Comparison of ENCODE assay signal across 1 cellular context in the genomic region with DNA sequence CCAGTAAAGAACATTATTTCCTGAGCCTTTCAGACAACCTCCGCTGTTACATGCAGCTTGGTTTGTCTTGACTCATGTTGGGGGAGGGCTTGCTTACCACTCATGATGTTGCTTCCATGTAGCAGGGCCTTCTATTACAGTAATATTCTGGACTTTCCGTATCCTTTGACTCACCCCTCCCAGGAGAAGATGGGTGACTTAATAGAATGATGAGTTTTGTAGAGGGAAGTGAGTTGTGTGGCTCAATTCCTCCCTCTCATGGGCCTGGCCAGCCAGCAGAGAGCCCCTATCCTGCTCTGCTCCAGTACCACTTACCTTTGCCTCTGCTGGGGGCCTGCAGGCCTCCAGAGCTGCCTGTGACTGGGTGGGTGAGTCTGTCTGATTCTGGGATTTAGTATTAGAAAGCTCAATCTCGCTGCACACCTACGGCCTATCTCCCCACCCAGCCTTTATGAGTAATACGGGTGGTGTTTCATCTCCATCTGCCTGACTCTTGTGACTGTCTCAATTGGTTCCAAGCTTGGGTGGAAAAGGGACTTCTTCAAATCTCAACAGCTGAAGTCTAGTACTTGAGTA.
TF ChIP-seq lines count a peak whose summit lies in the region.

No MANE protein-coding gene starts in this region.

TF ChIP-seq in GM23338, 12 proteins besides CTCF, POLR2A, EP300 and RAD21 (continued from another document):
- TF ChIP-seq ZNF462 (CRISPR knock-in tag; IDR thresholded peaks at IDR 0.05), result no peak
TF ChIP-seq in GM23338: peak in this region for 0.
